8 cellular contexts compared by ENCODE assay signal in the genomic region with DNA sequence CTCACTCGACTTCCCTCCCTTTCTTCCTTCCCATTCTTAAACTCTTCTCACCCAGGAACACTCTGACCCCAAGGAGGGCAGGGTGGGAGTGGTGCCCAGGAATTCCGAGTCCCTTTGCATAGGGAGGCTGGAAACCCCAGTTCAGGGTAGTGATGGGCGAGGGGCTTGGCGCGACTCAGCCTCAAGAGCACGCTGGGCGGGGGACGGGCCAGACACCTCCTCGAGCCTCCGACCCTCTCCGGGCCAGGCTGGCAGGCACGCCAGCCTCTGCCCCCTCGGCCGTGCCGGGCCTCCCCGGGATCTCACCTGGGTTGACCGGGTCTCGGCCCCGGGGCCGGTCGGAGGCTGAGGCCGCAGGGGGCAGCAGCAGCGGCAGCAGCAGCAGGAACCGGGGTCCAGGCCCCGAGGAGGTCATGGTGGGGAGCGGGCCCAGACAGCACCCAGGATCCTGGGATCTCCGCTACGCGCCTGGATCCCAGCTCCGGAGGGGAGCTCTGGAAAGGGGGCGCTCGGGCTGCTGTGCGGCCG. TPM values are rescaled to one million over a fixed set of nuclear protein-coding genes. Genes with fewer than 3 reads are reported as not detected.
DNase-seq lines count a peak whose midpoint lies in the region; ATAC-seq and TF ChIP-seq lines count a peak whose summit lies in the region.

No MANE protein-coding gene starts in this region.

- H4K20me1 ChIP-seq in PC-3 (ENCODE audit: low read length) = no peaks in the 10 kb centered on the region

- H3K4me1 Mint-ChIP-seq in endodermal cell = peaks cover 13% of the 10 kb centered on the region
- peaks cover 23% of the 10 kb centered on the region for H3K4me1 Mint-ChIP-seq in neural crest cell

- DNase-seq in GM13977 (ENCODE audit: low spot score) (no peak), HAP-1 (ENCODE audit: low spot score in 2 of 2) (peak in 1 of 2 experiments; percentile 28), PC-3 (no peak), endodermal cell (no peak), neural crest cell (ENCODE audit: low read depth, low spot score) (no peak), KG1 (lab: John Stamatoyannopoulos, UW) (no peak), mesenteric fat pad (ENCODE audit: low spot score) (no peak), HCEC 1CT (no peak)

- intact Hi-C loops in PC-3 (cut with micrococcal nuclease) = no loop called here

- peaks cover 24% of the 10 kb centered on the region for H3K36me3 Mint-ChIP-seq in endodermal cell (ENCODE audit: low read depth)
- no peaks in the 10 kb centered on the region for H3K36me3 Mint-ChIP-seq in neural crest cell (ENCODE audit: low read depth)

- H3K4me2 ChIP-seq in PC-3 (ENCODE audit: low read length) = peak overlapping the region; percentile 98

- 2% methylated on average over 13 to 34 of the region's 34 CpGs for WGBS in endodermal cell (ENCODE audit: insufficient coverage in 1 of 2, insufficient read length in 1 of 2), 2 experiments

- TF ChIP-seq CTCF in GM13977 (IDR thresholded peaks at IDR 0.05; ENCODE audit: extremely low read depth, insufficient read depth, missing control alignments) = peak; percentile 12
- no peak; the same call in 1 of the 2 replicates for TF ChIP-seq CTCF in PC-3 (conservative IDR thresholded peaks at IDR 0.05; ENCODE audit: low read depth, low read length)
- no peak for TF ChIP-seq CTCF in endodermal cell (conservative IDR thresholded peaks at IDR 0.05)
- TF ChIP-seq CTCF in neural crest cell (conservative IDR thresholded peaks at IDR 0.05) = no peak

- H3F3A ChIP-seq in PC-3 (ENCODE audit: low read length, unreplicated experiment) = no peaks in the 10 kb centered on the region

- H3K9ac ChIP-seq in PC-3 (ENCODE audit: low read length) (peak overlapping the region; percentile 80), endodermal cell (ENCODE audit: extremely low read depth, low read length, poor library complexity, severe bottlenecking) (peak overlapping the region; percentile 94)

- H3K27ac Mint-ChIP-seq in endodermal cell = peak overlapping the region; percentile 75
- H3K27ac Mint-ChIP-seq in neural crest cell (ENCODE audit: unreplicated experiment) = peak overlapping the region; percentile 84

- H3K4me3 ChIP-seq in HAP-1 (peak overlapping the region; percentile 56), PC-3 (ENCODE audit: low read length) (peak overlapping the region; percentile 80), endodermal cell (ENCODE audit: low read length) (peak overlapping the region; percentile 99)

- no peaks in the 10 kb centered on the region for H3K9me2 ChIP-seq in PC-3 (replicated peaks; ENCODE audit: low read length)

- H3K4me3 Mint-ChIP-seq in endodermal cell = peak overlapping the region; percentile 96
- peak overlapping the region; percentile 98 for H3K4me3 Mint-ChIP-seq in neural crest cell

- in situ Hi-C loops in GM13977 (cut with MboI; ENCODE audit: low pct_unique_long_range_greater_than_20kb, low sequenced_read_pairs, unreplicated experiment) (no loop called here), HAP-1 (cut with MboI; ENCODE audit: low sequenced_read_pairs) (no loop called here)

- H2AFZ ChIP-seq in PC-3 (ENCODE audit: low read length) = peak overlapping the region; percentile 81

- peaks cover 26% of the 10 kb centered on the region for H3K36me3 ChIP-seq in HAP-1 (replicated peaks)
- H3K36me3 ChIP-seq in PC-3 (ENCODE audit: low read depth, low read length) = no peaks in the 10 kb centered on the region; the same call in 1 of the 2 replicates
- peaks cover 7% of the 10 kb centered on the region for H3K36me3 ChIP-seq in endodermal cell (ENCODE audit: control insufficient read depth, insufficient read depth, low read length)

- CTCF ChIA-PET in PC-3 (lab: Charles Lee) = interaction anchor here (0.9 to 2.0 kb wide), 4 partner anchors 24 to 66 kb away, joined by 3 to 11 read pairs (median 6); no protein-coding TSS in a partner anchor

- peaks cover 8% of the 10 kb centered on the region for H3K4me1 ChIP-seq in HAP-1
- H3K4me1 ChIP-seq in PC-3 (ENCODE audit: insufficient read depth, low read length) = peaks cover 11% of the 10 kb centered on the region
- H3K4me1 ChIP-seq in endodermal cell (ENCODE audit: control insufficient read depth, insufficient read depth, low read length) = no peaks in the 10 kb centered on the region

- H3K79me2 ChIP-seq in PC-3 (ENCODE audit: low read length) = peaks cover 56% of the 10 kb centered on the region

- peak overlapping the region; percentile 83 for H3K27ac ChIP-seq in PC-3 (ENCODE audit: low read length)
- peak overlapping the region; percentile 1 for H3K27ac ChIP-seq in endodermal cell (ENCODE audit: low read depth, low read length)

- H3K9me3 Mint-ChIP-seq in endodermal cell = no peaks in the 10 kb centered on the region
- no peaks in the 10 kb centered on the region for H3K9me3 Mint-ChIP-seq in neural crest cell

- no peaks in the 10 kb centered on the region for H3K27me3 ChIP-seq in HAP-1 (ENCODE audit: low read depth)
- no peaks in the 10 kb centered on the region for H3K27me3 ChIP-seq in PC-3 (ENCODE audit: low read length)
- H3K27me3 ChIP-seq in endodermal cell (ENCODE audit: control insufficient read depth, insufficient read depth, low read length, poor library complexity, severe bottlenecking) = no peaks in the 10 kb centered on the region

- H3K27me3 Mint-ChIP-seq in endodermal cell (ENCODE audit: insufficient read depth) = no peaks in the 10 kb centered on the region
- H3K27me3 Mint-ChIP-seq in neural crest cell (ENCODE audit: low read depth) = no peaks in the 10 kb centered on the region

- no TSS peak for BruUV-seq in PC-3 (replicated peaks; lab: Mats Ljungman, UMichigan)

- H3K9me3 ChIP-seq in HAP-1 = no peaks in the 10 kb centered on the region
- H3K9me3 ChIP-seq in PC-3 (ENCODE audit: low read length) = no peaks in the 10 kb centered on the region
- H3K9me3 ChIP-seq in endodermal cell (ENCODE audit: control insufficient read depth, low read length) = no peaks in the 10 kb centered on the region

- POLR2A ChIA-PET in PC-3 (lab: Charles Lee; ENCODE audit: unreplicated experiment) = interaction anchor here (0.6 to 1.4 kb wide), 5 partner anchors 27 to 633 kb away, joined by 3 to 7 read pairs (median 6); a partner anchor contains a TSS

- ATAC-seq in PC-3 = peak; percentile 18

RNA-seq across cellular contexts. Expression of a gene that starts 0.5 kb away (rescaled TPM):
- 60.8 and 66.6 TPM in 2 replicates for total RNA-seq in PC-3 (2014; rRNA removed)
- total RNA-seq in endodermal cell = 10 to 100 TPM; 53.9 to 65.5 TPM
- 45.3 TPM for polyA plus RNA-seq in endodermal cell (2013, experiment 1 of 2)
- 40.0 TPM for polyA plus RNA-seq in endodermal cell (2013, experiment 2 of 2)
- total RNA-seq in neural crest cell = 86.9 and 98.0 TPM in 2 replicates
- total RNA-seq in mesenteric fat pad = 74.3 TPM

RNA-seq across cellular contexts. Expression of a gene that starts 1.0 kb away (rescaled TPM):
- total RNA-seq in PC-3 (2014; rRNA removed) = 161 and 188 TPM in 2 replicates
- 10 to 100 TPM; 56.5 to 61.7 TPM for total RNA-seq in endodermal cell
- polyA plus RNA-seq in endodermal cell (2013, experiment 1 of 2) = 60.0 TPM
- polyA plus RNA-seq in endodermal cell (2013, experiment 2 of 2) = 62.1 TPM
- total RNA-seq in neural crest cell = 53.3 and 53.7 TPM in 2 replicates
- total RNA-seq in mesenteric fat pad = 74.8 TPM

RNA-seq across cellular contexts. Expression of a gene that starts 16.1 kb away (rescaled TPM):
- total RNA-seq in PC-3 (2014; rRNA removed) = not detected in 2 replicates
- 1 to 10 TPM in 1 of 2 donors, not detected in 1; 1.3 TPM for total RNA-seq in endodermal cell
- polyA plus RNA-seq in endodermal cell (2013, experiment 1 of 2) = not detected
- not detected for polyA plus RNA-seq in endodermal cell (2013, experiment 2 of 2)
- total RNA-seq in neural crest cell = not detected in 2 replicates
- not detected for total RNA-seq in mesenteric fat pad

RNA-seq across cellular contexts. Expression of a gene that starts 20.7 kb away (rescaled TPM):
- total RNA-seq in PC-3 (2014; rRNA removed) (6.7 and 9.9 TPM in 2 replicates), endodermal cell (1 to 10 TPM; 6.0 to 7.1 TPM), neural crest cell (9.1 and 10.4 TPM in 2 replicates), mesenteric fat pad (13.3 TPM)
- 6.8 TPM for polyA plus RNA-seq in endodermal cell (2013, experiment 1 of 2)
- polyA plus RNA-seq in endodermal cell (2013, experiment 2 of 2) = 5.3 TPM

RNA-seq across cellular contexts. Expression of a gene that starts 28.0 kb away (rescaled TPM):
- 146 and 199 TPM in 2 replicates for total RNA-seq in PC-3 (2014; rRNA removed)
- total RNA-seq in endodermal cell = 100 to 1,000 TPM in 1 of 2 donors, 10 to 100 TPM in 1; 99.9 to 102 TPM
- polyA plus RNA-seq in endodermal cell (2013, experiment 1 of 2) = 102 TPM
- 99.9 TPM for polyA plus RNA-seq in endodermal cell (2013, experiment 2 of 2)
- 104 and 106 TPM in 2 replicates for total RNA-seq in neural crest cell
- 219 TPM for total RNA-seq in mesenteric fat pad
